9 cellular contexts compared by ENCODE assay signal in the genomic region with DNA sequence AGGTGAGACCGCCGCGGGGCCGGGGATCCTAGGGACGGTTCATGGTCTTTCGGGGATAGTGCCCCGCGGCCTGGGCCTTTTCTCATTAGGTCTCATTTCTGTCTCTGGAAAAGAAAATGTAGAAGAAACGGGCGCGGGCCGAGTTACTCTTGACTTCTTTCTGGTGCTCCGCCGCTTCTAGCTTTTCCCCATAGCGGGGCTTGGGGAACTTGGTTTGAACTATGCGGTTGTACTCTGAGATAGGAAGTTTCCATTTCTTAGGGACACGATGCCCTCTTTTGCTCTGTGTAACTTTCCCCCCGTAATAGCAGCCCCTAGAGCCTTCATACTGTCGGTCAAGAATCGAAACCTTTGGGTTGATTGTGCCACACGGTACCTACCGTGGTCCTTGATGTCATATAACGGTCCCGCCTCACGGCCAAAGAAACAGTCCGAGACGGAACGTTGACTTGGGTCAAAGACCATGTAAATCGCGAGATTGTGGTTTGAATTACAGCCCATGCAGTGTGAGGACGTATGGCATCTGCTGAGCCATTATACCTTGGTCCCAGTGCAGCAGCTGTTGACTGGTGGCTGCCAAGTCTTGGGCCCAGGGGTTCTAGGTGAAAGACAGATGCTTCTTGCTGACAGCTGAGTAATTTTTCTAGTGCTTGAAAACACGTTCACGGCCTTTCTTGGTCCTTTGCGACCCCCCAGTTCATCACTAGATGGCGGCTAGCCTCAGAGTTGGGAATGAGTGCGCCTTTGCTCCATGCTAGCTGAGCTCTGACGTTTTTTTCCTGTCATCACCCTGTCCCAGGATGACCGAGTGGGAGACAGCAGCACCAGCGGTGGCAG. TPM values are rescaled to one million over a fixed set of nuclear protein-coding genes. Genes with fewer than 3 reads are reported as not detected.
A peak's percentile ranks its signal among the peaks of the same experiment; 100 is the strongest.
DNase-seq lines count a peak whose midpoint lies in the region; ATAC-seq and TF ChIP-seq lines count a peak whose summit lies in the region.
"Had no signal": no experiment of that assay in that cellular context is flagged by ENCODE, and none has a peak within 500 bp of the region (broad histone marks: within the 10 kb centered on the region; RNA-seq: fewer than 3 reads in every experiment).

No MANE protein-coding gene starts in this region.

- H3K27me3 Mint-ChIP-seq in activated naive CD8-positive, alpha-beta T cell = no peaks in the 10 kb centered on the region

- ATAC-seq in HG02938 (IDR thresholded peaks at IDR 0.05; ENCODE audit: unreplicated experiment) = peak; percentile 4
- no peak for ATAC-seq in GM19328 (IDR thresholded peaks at IDR 0.05; ENCODE audit: unreplicated experiment)

- POLR2A ChIA-PET in A673 (lab: Charles Lee; ENCODE audit: low non-redundant PET) = interaction anchor here (0.6 kb wide), 1 partner anchor 21 kb away, joined by 3 read pairs; the partner anchor contains the start of gene ZNF584

- intact Hi-C loops in A673 (cut with micrococcal nuclease; ENCODE audit: unreplicated experiment) = no loop called here

- H3K4me3 ChIP-seq in A673 (ENCODE audit: low read depth, low read length, poor library complexity, severe bottlenecking) (peak overlapping the region; percentile 76), tibial nerve (peak overlapping the region; percentile 68 to 96 (median 82))

- no peaks in the 10 kb centered on the region for H3K9me3 Mint-ChIP-seq in activated naive CD8-positive, alpha-beta T cell (ENCODE audit: low read depth)

- H3K9me3 ChIP-seq in A673 (ENCODE audit: low read depth, low read length, poor library complexity, severe bottlenecking) (no peaks in the 10 kb centered on the region), tibial nerve (no peaks in the 10 kb centered on the region)

- WGBS in tibial nerve, 2 donors = 5 to 8% methylated on average over 37 to 39 of the region's 39 CpGs

- CTCF ChIA-PET in A673 (lab: Charles Lee) = no interaction called here

- H3K4me1 ChIP-seq in A673 (ENCODE audit: insufficient read depth, low read length, poor library complexity, severe bottlenecking) (peaks cover 15% of the 10 kb centered on the region), tibial nerve (peaks cover 0 to 59% (median 22%) of the 10 kb centered on the region in 4 donors)

- no peak for TF ChIP-seq EP300 in tibial nerve (IDR thresholded peaks at IDR 0.05)

- no peak for TF ChIP-seq POLR2A in tibial nerve (IDR thresholded peaks at IDR 0.05)

- TF ChIP-seq CTCF in A673 (conservative IDR thresholded peaks at IDR 0.05; ENCODE audit: low read depth, low read length) (no peak), tibial nerve (IDR thresholded peaks at IDR 0.05) (no peak)

- H3K36me3 ChIP-seq in A673 (ENCODE audit: insufficient read depth, low read length, poor library complexity, severe bottlenecking) (peaks cover 42% of the 10 kb centered on the region), tibial nerve (peaks cover 0 to 45% (median 0%) of the 10 kb centered on the region in 3 donors)

- peaks cover 16% of the 10 kb centered on the region for H3K36me3 Mint-ChIP-seq in activated naive CD8-positive, alpha-beta T cell

- TSS peak; percentile 39 for BruUV-seq in A673 (replicated peaks; lab: Mats Ljungman, UMichigan)

- H3K4me1 Mint-ChIP-seq in activated naive CD8-positive, alpha-beta T cell (ENCODE audit: low read depth) = peaks cover 36% of the 10 kb centered on the region

- H3K27ac ChIP-seq in A673 (ENCODE audit: low read depth, low read length, poor library complexity, severe bottlenecking) = peak overlapping the region; percentile 98
- H3K27ac ChIP-seq in tibial nerve = peak overlapping the region; percentile 86 to 99 (median 96)

- H3K27ac Mint-ChIP-seq in activated naive CD8-positive, alpha-beta T cell = peak overlapping the region; percentile 99

- peak overlapping the region; percentile 97 for H3K4me3 Mint-ChIP-seq in activated naive CD8-positive, alpha-beta T cell

- H3K27me3 ChIP-seq in A673 (replicated peaks; ENCODE audit: insufficient read depth, low read depth, low read length, poor library complexity) (no peaks in the 10 kb centered on the region), tibial nerve (no peaks in the 10 kb centered on the region)

- DNase-seq in A673 (ENCODE audit: low spot score) (no peak), left kidney (ENCODE audit: low read depth, low spot score) (peak; percentile 13), tibial nerve (ENCODE audit: low spot score in 2 of 2) (no peak), NCI-H774 (lab: John Stamatoyannopoulos, UW) (no peak), 8988T (no peak)

RNA-seq across cellular contexts. Expression of gene RPS5, which starts 0.5 kb away (rescaled TPM):
- total RNA-seq in A673 (2021) = 1,249 and 1,257 TPM in 2 replicates
- 1,000 to 10,000 TPM; 1,161 to 1,574 (median 1,263) TPM for total RNA-seq in tibial nerve

RNA-seq across cellular contexts. Expression of gene ZNF837, which starts 6.7 kb away (rescaled TPM):
- total RNA-seq in A673 (2021) (1.3 and 1.8 TPM in 2 replicates), tibial nerve (1 to 10 TPM; 1.3 to 6.9 (median 2.6) TPM)

RNA-seq across cellular contexts. Expression of gene RNF225, which starts 7.9 kb away (rescaled TPM):
- total RNA-seq in A673 (2021) (0.60 and 0.74 TPM in 2 replicates), tibial nerve (not detected)
- total RNA-seq: left colon had no signal

RNA-seq across cellular contexts. Expression of gene ZNF584, which starts 20.9 kb away (rescaled TPM):
- total RNA-seq in A673 (2021) (20.9 and 21.6 TPM in 2 replicates), tibial nerve (10 to 100 TPM; 16.4 to 24.6 (median 20.9) TPM)

RNA-seq across cellular contexts. Expression of gene ZNF497, which starts 25.0 kb away (rescaled TPM):
- 2.6 and 3.4 TPM in 2 replicates for total RNA-seq in A673 (2021)
- 1 to 10 TPM; 2.9 to 6.5 (median 3.9) TPM for total RNA-seq in tibial nerve
